ENCODE assay signal across 2 cellular contexts in genomic region chr4:13524504-13525243, GRCh38.
TF ChIP-seq lines count a peak whose summit lies in the region.

No MANE protein-coding gene starts in this region.

TF ChIP-seq in GM23338, 12 proteins besides CTCF, POLR2A, EP300 and RAD21:
- TF ChIP-seq ZNF331 (CRISPR knock-in tag; IDR thresholded peaks at IDR 0.05; ENCODE audit: low read depth) (no peak), POLR2AphosphoS5 (IDR thresholded peaks at IDR 0.05; ENCODE audit: low read depth) (no peak), ZNF462 (CRISPR knock-in tag; IDR thresholded peaks at IDR 0.05) (no peak), EZH2 (IDR thresholded peaks at IDR 0.05; ENCODE audit: low read depth, unreplicated experiment) (peak; percentile 63), EZH2phosphoT487 (IDR thresholded peaks at IDR 0.05; ENCODE audit: unreplicated experiment) (peak; percentile 77)

TF ChIP-seq in H1, 55 proteins besides CTCF, POLR2A, EP300 and RAD21:
- TF ChIP-seq EGR1 (IDR thresholded peaks at IDR 0.05; ENCODE audit: borderline replicate concordance, low read depth, low read length), result peak; percentile 22; the same call in 1 of the 2 replicates
- peak; percentile 93 for TF ChIP-seq EZH2 (IDR thresholded peaks at IDR 0.05; ENCODE audit: low read depth, low read length, severe bottlenecking)
- no peak for TF ChIP-seq JUN (IDR thresholded peaks at IDR 0.05; ENCODE audit: low read depth, low read length)
- TF ChIP-seq TAF7 (optimal IDR thresholded peaks at IDR 0.05; ENCODE audit: borderline replicate concordance, low read depth, low read length), result no peak
- no peak for TF ChIP-seq SP1 (IDR thresholded peaks at IDR 0.05; ENCODE audit: low read depth, low read length)
- no peak for TF ChIP-seq RFX5 (IDR thresholded peaks at IDR 0.05; ENCODE audit: borderline replicate concordance, low read depth, low read length)
- TF ChIP-seq HDAC2 (IDR thresholded peaks at IDR 0.05; ENCODE audit: borderline replicate concordance in 1 of 2, low read depth in 2 of 2, low read length in 2 of 2), result no peak
- no peak for TF ChIP-seq CEBPB (IDR thresholded peaks at IDR 0.05; ENCODE audit: low read depth, low read length)
- peak; percentile 69 for TF ChIP-seq CTBP2 (IDR thresholded peaks at IDR 0.05; ENCODE audit: borderline replicate concordance, insufficient read depth, insufficient read length, low read length)
- TF ChIP-seq CHD2 (IDR thresholded peaks at IDR 0.05; ENCODE audit: low read length), result no peak
- no peak for TF ChIP-seq SIRT6 (IDR thresholded peaks at IDR 0.05; ENCODE audit: low read length)
- no peak for TF ChIP-seq BRCA1 (IDR thresholded peaks at IDR 0.05; ENCODE audit: low read depth, low read length)
- no peak for TF ChIP-seq ATF3 (IDR thresholded peaks at IDR 0.05; ENCODE audit: insufficient read depth, low read depth, low read length)
- TF ChIP-seq RXRA (IDR thresholded peaks at IDR 0.05; ENCODE audit: insufficient read depth, low read depth, low read length), result no peak
- TF ChIP-seq SIX5 (IDR thresholded peaks at IDR 0.05; ENCODE audit: low read depth, low read length), result no peak
- TF ChIP-seq PHF8 (conservative IDR thresholded peaks at IDR 0.05; ENCODE audit: low read depth, low read length), result no peak
- no peak for TF ChIP-seq GABPA (IDR thresholded peaks at IDR 0.05; ENCODE audit: borderline replicate concordance, insufficient read depth, low read length)
- TF ChIP-seq TBP (IDR thresholded peaks at IDR 0.05; ENCODE audit: low read depth, low read length), result no peak
- TF ChIP-seq CREB1 (IDR thresholded peaks at IDR 0.05), result no peak
- no peak for TF ChIP-seq E2F6 (IDR thresholded peaks at IDR 0.05)
- TF ChIP-seq JUND (IDR thresholded peaks at IDR 0.05; ENCODE audit: low read length), result no peak
- peak; percentile 83 for TF ChIP-seq SUZ12 (IDR thresholded peaks at IDR 0.05; ENCODE audit: low read length)
- no peak for TF ChIP-seq HDAC6 (IDR thresholded peaks at IDR 0.05; ENCODE audit: low read depth, low read length)
- TF ChIP-seq POU5F1 (IDR thresholded peaks at IDR 0.05; ENCODE audit: low read depth, low read length), result no peak
- no peak for TF ChIP-seq POLR2AphosphoS5 (IDR thresholded peaks at IDR 0.05; ENCODE audit: low read depth, low read length)
- no peak for TF ChIP-seq CHD1 (IDR thresholded peaks at IDR 0.05; ENCODE audit: low read depth, low read length)
- no peak for TF ChIP-seq NRF1 (IDR thresholded peaks at IDR 0.05; ENCODE audit: low read depth, low read length)
- TF ChIP-seq USF2 (IDR thresholded peaks at IDR 0.05; ENCODE audit: low read length), result no peak
- no peak for TF ChIP-seq SRF (IDR thresholded peaks at IDR 0.05; ENCODE audit: low read depth, low read length)
- no peak for TF ChIP-seq CHD7 (IDR thresholded peaks at IDR 0.05; ENCODE audit: insufficient replicate concordance, low read length)
- no peak for TF ChIP-seq ZNF274 (IDR thresholded peaks at IDR 0.05; ENCODE audit: borderline replicate concordance, extremely low read depth, low read length)
- no peak for TF ChIP-seq SP2 (IDR thresholded peaks at IDR 0.05; ENCODE audit: low read length)
- TF ChIP-seq YY1 (IDR thresholded peaks at IDR 0.05; ENCODE audit: low read depth, low read length), result no peak
- TF ChIP-seq TAF1 (IDR thresholded peaks at IDR 0.05; ENCODE audit: low read depth, low read length), result no peak
- no peak for TF ChIP-seq TCF12 (IDR thresholded peaks at IDR 0.05; ENCODE audit: low read depth, low read length)
- TF ChIP-seq FOSL1 (IDR thresholded peaks at IDR 0.05; ENCODE audit: insufficient read depth, low read depth, low read length), result no peak
- no peak for TF ChIP-seq RBBP5 (IDR thresholded peaks at IDR 0.05; ENCODE audit: borderline replicate concordance, low read depth, low read length)
- no peak for TF ChIP-seq CBX8 (IDR thresholded peaks at IDR 0.05; ENCODE audit: borderline replicate concordance, low read depth, low read length)
- no peak for TF ChIP-seq GTF2F1 (IDR thresholded peaks at IDR 0.05; ENCODE audit: borderline replicate concordance, low read depth, low read length)
- TF ChIP-seq ATF2 (IDR thresholded peaks at IDR 0.05; ENCODE audit: low read length), result no peak
- peak; percentile 77 for TF ChIP-seq RNF2 (IDR thresholded peaks at IDR 0.05; ENCODE audit: borderline replicate concordance, low read depth, low read length, missing control alignments, poor library complexity, severe bottlenecking)
- TF ChIP-seq SIN3A (conservative IDR thresholded peaks at IDR 0.05 in 1 of 2, IDR thresholded peaks at IDR 0.05 in 1 of 2; ENCODE audit: low read depth in 1 of 2, low read length in 2 of 2), result no peak
- TF ChIP-seq KDM4A (IDR thresholded peaks at IDR 0.05; ENCODE audit: low read depth, low read length, severe bottlenecking), result no peak
- TF ChIP-seq NANOG (IDR thresholded peaks at IDR 0.05; ENCODE audit: insufficient read depth, low read depth, low read length, poor library complexity, severe bottlenecking), result no peak
- peak; percentile 47 for TF ChIP-seq ASH2L (IDR thresholded peaks at IDR 0.05; ENCODE audit: low read length)
- TF ChIP-seq CBX5 (IDR thresholded peaks at IDR 0.05; ENCODE audit: low read depth, low read length), result no peak
- no peak for TF ChIP-seq KDM5A (IDR thresholded peaks at IDR 0.05; ENCODE audit: low read length)
- no peak for TF ChIP-seq MAFK (IDR thresholded peaks at IDR 0.05; ENCODE audit: low read depth, low read length)
- no peak for TF ChIP-seq SP4 (IDR thresholded peaks at IDR 0.05; ENCODE audit: low read length)
- TF ChIP-seq BCL11A (IDR thresholded peaks at IDR 0.05; ENCODE audit: low read depth in 2 of 2, low read length in 2 of 2), result no peak
- TF ChIP-seq MAX (IDR thresholded peaks at IDR 0.05), result peak; percentile 46; the same call in 1 of the 2 replicates
- TF ChIP-seq BACH1 (IDR thresholded peaks at IDR 0.05; ENCODE audit: low read length), result no peak
- no peak for TF ChIP-seq SAP30 (IDR thresholded peaks at IDR 0.05; ENCODE audit: insufficient read depth, insufficient replicate concordance, low read length)
- TF ChIP-seq TEAD4 (IDR thresholded peaks at IDR 0.05; ENCODE audit: low read depth, low read length), result no peak
- no peak for TF ChIP-seq KDM1A (IDR thresholded peaks at IDR 0.05; ENCODE audit: borderline replicate concordance, low read length)
TF ChIP-seq in H1: peak in this region for 7.
